ENCODE assay signal across 17 cellular contexts in genomic region chr6:101608724-101609123, GRCh38.
DNase-seq lines count a peak whose midpoint lies in the region; ATAC-seq and TF ChIP-seq lines count a peak whose summit lies in the region.
"Had no signal": no experiment of that assay in that cellular context is flagged by ENCODE, and none has a peak within 500 bp of the region (broad histone marks: within the 10 kb centered on the region; RNA-seq: fewer than 3 reads in every experiment).

No MANE protein-coding gene starts in this region.

- H3K4me3 ChIP-seq in LNCaP clone FGC (ENCODE audit: low read depth, low read length) (no peak overlapping the region), mucosa of descending colon (no peak overlapping the region)
- H3K4me3 ChIP-seq: BLaER1, GM23248 had no signal

- no peak for TF ChIP-seq CTCF in LNCaP clone FGC (IDR thresholded peaks at IDR 0.05; ENCODE audit: control insufficient read depth, extremely low read depth, insufficient read depth)
- no peak for TF ChIP-seq CTCF in VCaP (conservative IDR thresholded peaks at IDR 0.05)
- no peak for TF ChIP-seq CTCF in mucosa of descending colon (IDR thresholded peaks at IDR 0.05)

- H3K27ac ChIP-seq in VCaP = peak overlapping the region; percentile 60
- H3K27ac ChIP-seq: 22Rv1, BLaER1, GM23248 had no signal

- ATAC-seq in mucosa of descending colon = peak; percentile 61
- ATAC-seq in HG03439 (IDR thresholded peaks at IDR 0.05; ENCODE audit: unreplicated experiment) = no peak
- ATAC-seq: HCT116 had no signal

- intact Hi-C loops in mucosa of descending colon (cut with DNase I, micrococcal nuclease) = no loop called here

- no peaks in the 10 kb centered on the region for H3K4me1 ChIP-seq in mucosa of descending colon (ENCODE audit: low read depth)
- H3K4me1 ChIP-seq: BLaER1 had no signal

- no peaks in the 10 kb centered on the region for H3K36me3 ChIP-seq in mucosa of descending colon (ENCODE audit: low read depth)
- H3K36me3 ChIP-seq: BLaER1 had no signal

- H3K9me3 ChIP-seq in mucosa of descending colon = no peaks in the 10 kb centered on the region
- H3K9me3 ChIP-seq: BLaER1 had no signal

- peak; percentile 24 for DNase-seq in NCI-H748 (lab: John Stamatoyannopoulos, UW; ENCODE audit: unreplicated experiment)
- DNase-seq in NCI-H748 treated with DMSO at 0.1 percent for 48 hours (lab: John Stamatoyannopoulos, UW) = no peak
- peak; percentile 46 for DNase-seq in LNCaP clone FGC (ENCODE audit: low read depth)
- DNase-seq in mucosa of descending colon = no peak
- DNase-seq in GOT3 (lab: John Stamatoyannopoulos, UW) = no peak
- DNase-seq in C1 segment of cervical spinal cord (lab: John Stamatoyannopoulos, UW) = no peak
- DNase-seq: CD4-positive, alpha-beta T cell; CD8-positive, alpha-beta memory T cell; DMS 273 treated with DMSO at 0.1 percent for 48 hours; DND-41; GM23248; H9 had no signal

Comparison
In these comparisons a context has a peak if more than half of its experiments do, and no peak if none do; other contexts are left out.
1. DNase-seq: peak in NCI-H748 (single experiment) and LNCaP clone FGC (single experiment); none in NCI-H748 treated with DMSO at 0.1 percent for 48 hours (single experiment), mucosa of descending colon (0 of 3), GOT3 (single experiment) and C1 segment of cervical spinal cord (0 of 14).